Comparison of ENCODE assay signal across 18 cellular contexts in the genomic region with DNA sequence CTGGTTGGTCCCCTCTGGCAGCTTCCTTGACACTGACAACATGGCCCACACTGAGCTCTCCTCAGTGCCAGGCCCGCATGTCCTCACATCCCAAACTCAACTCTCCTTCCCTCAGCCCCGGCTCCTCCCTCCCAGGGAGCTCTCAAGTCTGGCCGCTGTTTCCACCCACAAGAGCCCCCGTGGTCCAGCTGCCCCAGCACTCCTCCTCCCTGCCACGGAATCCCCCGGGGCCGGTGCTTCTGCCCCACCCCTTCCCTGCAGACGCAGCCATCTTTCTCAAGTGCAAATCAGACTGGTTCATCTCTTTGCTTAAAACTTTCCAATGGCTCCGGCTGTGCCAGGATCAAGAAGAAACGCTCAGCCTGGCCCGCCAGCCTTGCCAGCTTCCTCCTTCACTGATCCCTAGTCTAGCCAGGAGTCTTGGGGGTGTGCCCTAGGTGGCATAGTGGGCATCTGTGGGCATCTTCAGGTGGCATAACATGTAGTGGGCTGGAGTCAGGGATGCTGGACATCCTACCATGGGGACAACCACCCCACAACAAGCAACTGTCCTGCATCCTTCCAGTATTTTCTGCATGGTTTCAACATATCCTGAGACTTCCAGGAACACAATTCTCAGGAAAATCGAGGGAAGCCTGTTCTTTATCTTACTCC. TPM values are rescaled to one million over a fixed set of nuclear protein-coding genes. Genes with fewer than 3 reads are reported as not detected.
"Had no signal": no experiment of that assay in that cellular context is flagged by ENCODE, and none has a peak within 500 bp of the region (broad histone marks: within the 10 kb centered on the region; RNA-seq: fewer than 3 reads in every experiment).

No MANE protein-coding gene starts in this region.

- H3K9me3 Mint-ChIP-seq: activated naive CD4-positive, alpha-beta T cell treated with anti-CD3 and anti-CD28 coated beads for 36 hours; activated T-helper 17 cell treated with anti-CD3 and anti-CD28 coated beads, Interleukin-2, amount 50 U/mL, for 72 hours; effector memory CD8-positive, alpha-beta T cell; natural killer cell treated with Interleukin-12 subunit alpha and Interleukin-12 subunit beta and Interleukin-15 and Interleukin-18, amount 100 ng/mL, for 72 hours; stimulated activated naive CD8-positive, alpha-beta T cell treated with anti-CD3 and anti-CD28 coated beads, Interleukin-15, amount 100 ng/mL, for 72 hours; T-cell had no signal

- H3K4me3 Mint-ChIP-seq: activated naive CD4-positive, alpha-beta T cell treated with anti-CD3 and anti-CD28 coated beads for 36 hours; activated T-helper 17 cell treated with anti-CD3 and anti-CD28 coated beads, Interleukin-2, amount 50 U/mL, for 72 hours; effector memory CD8-positive, alpha-beta T cell; natural killer cell treated with Interleukin-12 subunit alpha and Interleukin-12 subunit beta and Interleukin-15 and Interleukin-18, amount 100 ng/mL, for 72 hours; stimulated activated naive CD8-positive, alpha-beta T cell treated with anti-CD3 and anti-CD28 coated beads, Interleukin-15, amount 100 ng/mL, for 72 hours; T-cell had no signal

- H3K27me3 ChIP-seq: tibial artery, vagina had no signal

- H3K4me3 ChIP-seq: lower lobe of right lung, tibial artery, vagina had no signal

- ATAC-seq: activated T-helper 17 cell treated with anti-CD3 and anti-CD28 coated beads, Interleukin-2, amount 50 U/mL, for 72 hours; effector memory CD8-positive, alpha-beta T cell; natural killer cell treated with Interleukin-12 subunit alpha and Interleukin-12 subunit beta and Interleukin-15 and Interleukin-18, amount 100 ng/mL, for 72 hours; stimulated activated naive CD8-positive, alpha-beta T cell treated with anti-CD3 and anti-CD28 coated beads, Interleukin-15, amount 100 ng/mL, for 72 hours; T-cell had no signal

- H3K27me3 Mint-ChIP-seq: activated T-helper 17 cell treated with anti-CD3 and anti-CD28 coated beads, Interleukin-2, amount 50 U/mL, for 72 hours; effector memory CD8-positive, alpha-beta T cell; natural killer cell treated with Interleukin-12 subunit alpha and Interleukin-12 subunit beta and Interleukin-15 and Interleukin-18, amount 100 ng/mL, for 72 hours; stimulated activated naive CD8-positive, alpha-beta T cell treated with anti-CD3 and anti-CD28 coated beads, Interleukin-15, amount 100 ng/mL, for 72 hours; T-cell had no signal

- H3K4me1 Mint-ChIP-seq: activated T-helper 17 cell treated with anti-CD3 and anti-CD28 coated beads, Interleukin-2, amount 50 U/mL, for 72 hours; stimulated activated naive CD8-positive, alpha-beta T cell treated with anti-CD3 and anti-CD28 coated beads, Interleukin-15, amount 100 ng/mL, for 72 hours; T-cell had no signal

- H3K9me3 ChIP-seq: lower lobe of right lung, tibial artery, vagina had no signal

- H3K27ac Mint-ChIP-seq: activated naive CD4-positive, alpha-beta T cell treated with anti-CD3 and anti-CD28 coated beads for 36 hours; activated T-helper 17 cell treated with anti-CD3 and anti-CD28 coated beads, Interleukin-2, amount 50 U/mL, for 72 hours; natural killer cell treated with Interleukin-12 subunit alpha and Interleukin-12 subunit beta and Interleukin-15 and Interleukin-18, amount 100 ng/mL, for 72 hours; T-cell had no signal

- H3K27ac ChIP-seq: epithelial cell of prostate, lower lobe of right lung, tibial artery, vagina, WERI-Rb-1 had no signal

- DNase-seq: activated CD4-positive, alpha-beta T cell treated with anti-CD3 and anti-CD28 coated beads for 4 hours; activated naive CD4-positive, alpha-beta T cell treated with anti-CD3 and anti-CD28 coated beads for 36 hours; cortex of kidney; effector memory CD8-positive, alpha-beta T cell; kidney glomerular epithelial cell; lower lobe of right lung; occipital lobe; stimulated activated CD4-positive, alpha-beta T cell treated with anti-CD3 and anti-CD28 coated beads, Interleukin-15, amount 100 ng/mL, for 24 hours; stimulated activated CD4-positive, alpha-beta T cell treated with anti-CD3 and anti-CD28 coated beads, Interleukin-4, amount 100 ng/mL, for 24 hours; stimulated activated naive CD8-positive, alpha-beta T cell treated with anti-CD3 and anti-CD28 coated beads, Interleukin-15, amount 100 ng/mL, for 72 hours; T-cell; T1000; tibial artery; WERI-Rb-1 had no signal

- H3K4me1 ChIP-seq: vagina had no signal

RNA-seq across cellular contexts. Expression of gene RASL10A, which starts 22.3 kb away (rescaled TPM):
- total RNA-seq: activated naive CD4-positive, alpha-beta T cell treated with anti-CD3 and anti-CD28 coated beads for 36 hours; vagina had no signal
